10 cellular contexts compared by ENCODE assay signal in the genomic region with DNA sequence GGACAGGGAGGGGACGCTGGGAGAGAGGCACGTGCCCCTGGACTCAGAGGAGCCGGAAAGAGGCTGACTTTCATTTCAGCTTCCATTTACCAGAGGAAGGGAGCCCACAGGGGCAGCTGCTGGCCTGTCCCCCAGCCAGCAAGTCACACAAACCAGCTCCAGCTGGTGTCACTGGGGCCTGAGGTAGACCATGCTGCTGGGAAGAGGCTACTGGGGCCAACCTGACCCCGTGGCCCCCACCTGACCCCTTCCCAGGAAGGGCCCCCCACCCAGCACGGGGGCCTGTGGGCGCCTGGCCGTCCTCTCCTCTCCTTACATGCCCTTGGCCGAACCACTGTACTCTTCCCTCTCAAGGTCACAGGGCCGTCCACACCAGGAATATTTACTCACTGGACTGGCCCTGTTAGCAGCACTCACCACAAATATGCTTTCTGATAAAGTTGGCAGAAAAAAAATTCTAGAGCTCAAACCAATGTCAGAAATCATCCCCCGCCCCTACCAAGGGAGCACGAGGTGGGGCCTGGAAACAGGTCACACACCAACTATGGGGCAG.
DNase-seq lines count a peak whose midpoint lies in the region; ATAC-seq and TF ChIP-seq lines count a peak whose summit lies in the region.
"Had no signal": no experiment of that assay in that cellular context is flagged by ENCODE, and none has a peak within 500 bp of the region (broad histone marks: within the 10 kb centered on the region; RNA-seq: fewer than 3 reads in every experiment).

No MANE protein-coding gene starts in this region.

- H3K4me1 ChIP-seq in right lobe of liver (peaks cover 0 to 27% (median 11%) of the 10 kb centered on the region in 4 donors), spleen (peaks cover 0 to 90% (median 33%) of the 10 kb centered on the region in 6 donors)

- TF ChIP-seq POLR2A in right lobe of liver (IDR thresholded peaks at IDR 0.05) (no peak), spleen (IDR thresholded peaks at IDR 0.05) (no peak)

- H3K27ac ChIP-seq in right lobe of liver (peak overlapping the region in 2 of 3 donors; percentile 50 to 61), spleen (peak overlapping the region in 7 of 8 donors; percentile 38 to 71 (median 65)), substantia nigra (ENCODE audit: low read depth, low read length, poor library complexity, severe bottlenecking) (no peak overlapping the region)
- H3K27ac ChIP-seq: KMS-11 had no signal

- H3K4me3 ChIP-seq in choroid plexus epithelial cell (ENCODE audit: low read depth, low read length) (no peak overlapping the region), right lobe of liver (no peak overlapping the region), spleen (no peak overlapping the region)

- no peaks in the 10 kb centered on the region for H3K9me3 ChIP-seq in right lobe of liver
- no peaks in the 10 kb centered on the region for H3K9me3 ChIP-seq in spleen

- H3K27me3 ChIP-seq in right lobe of liver (no peaks in the 10 kb centered on the region), spleen (replicated peaks in 1 of 7) (no peaks in the 10 kb centered on the region)

- no peaks in the 10 kb centered on the region for H3K36me3 ChIP-seq in right lobe of liver
- peaks cover 0 to 6% (median 0%) of the 10 kb centered on the region in 6 donors for H3K36me3 ChIP-seq in spleen

- TF ChIP-seq CTCF in choroid plexus epithelial cell (conservative IDR thresholded peaks at IDR 0.05; ENCODE audit: low read depth, low read length) (no peak), right lobe of liver (IDR thresholded peaks at IDR 0.05) (no peak), spleen (IDR thresholded peaks at IDR 0.05 in 8 of 11, conservative IDR thresholded peaks at IDR 0.05 in 3 of 11) (no peak)

- DNase-seq in HuH-7 (ENCODE audit: low spot score) (peak; percentile 50), choroid plexus epithelial cell (ENCODE audit: low read depth) (peak; percentile 61), right lobe of liver (peak in 1 of 3 donors; percentile 76), spleen (no peak), iPS-NIHi7 (ENCODE audit: extremely low spot score) (no peak), NCI-H748 treated with DMSO at 0.1 percent for 48 hours (lab: John Stamatoyannopoulos, UW) (no peak), substantia nigra (lab: John Stamatoyannopoulos, UW) (no peak)
- DNase-seq: NCI-H524 treated with DMSO at 0.1 percent for 48 hours had no signal

- intact Hi-C loops in right lobe of liver (cut with DNase I) (no loop called here), spleen (cut with DNase I; ENCODE audit: low total_unique reads) (loop anchor here (10.0 kb wide), 1 partner anchor 109 kb away; a partner anchor contains a TSS)

- peak; percentile 82 to 87 (median 84) for ATAC-seq in right lobe of liver
- ATAC-seq in HG02970 (IDR thresholded peaks at IDR 0.05; ENCODE audit: low FRiP score, unreplicated experiment): no peak

- 10% methylated on average over 3 of the region's 11 CpGs for WGBS in right lobe of liver (ENCODE audit: insufficient coverage, low coverage, low lambda C conversion rate, missing lambda C conversion rate)
- 69 to 88% (median 73%) methylated on average over 9 to 11 of the region's 11 CpGs for WGBS in spleen, 5 donors

Comparison
In these comparisons a context has a peak if more than half of its experiments do, and no peak if none do; other contexts are left out.
1. DNase-seq: peak in HuH-7 (single experiment) and choroid plexus epithelial cell (single experiment); none in spleen (single experiment), iPS-NIHi7 (single experiment), NCI-H748 treated with DMSO at 0.1 percent for 48 hours (single experiment) and substantia nigra (0 of 49).